In the genomic region with DNA sequence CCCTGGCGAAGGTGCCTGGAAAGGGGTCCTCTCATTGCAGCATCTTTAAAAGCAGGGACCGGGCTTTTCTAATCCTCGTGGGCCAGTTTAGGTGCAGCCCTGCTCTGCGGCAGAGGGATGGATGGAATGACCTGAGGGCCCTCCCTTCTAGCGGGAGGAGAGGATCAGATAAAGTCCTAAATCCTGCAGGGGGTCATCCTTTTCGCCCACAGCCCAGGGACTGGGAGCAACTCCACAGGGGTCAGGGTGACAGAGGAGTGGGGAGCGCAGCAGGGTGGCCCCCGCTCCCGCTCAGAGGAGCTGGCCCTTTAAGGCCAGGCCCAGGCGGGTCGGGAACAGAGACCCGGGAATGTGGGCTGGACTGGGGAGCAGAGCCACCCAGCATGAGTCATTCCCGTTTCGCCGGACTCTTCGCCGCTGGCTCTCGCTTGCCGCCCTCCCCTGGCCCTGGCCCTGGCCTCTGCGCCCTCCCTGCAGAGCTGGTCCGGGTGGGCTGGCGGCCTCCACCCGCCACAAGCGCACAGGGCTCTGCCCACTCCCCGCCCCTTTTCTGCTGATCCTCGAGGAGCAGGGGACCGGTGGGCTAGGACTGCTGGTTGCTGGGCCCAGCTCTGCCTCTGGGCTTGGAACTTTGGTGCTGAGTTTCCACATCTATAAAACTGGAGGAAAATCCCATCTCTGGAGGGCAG, we compare ENCODE assay signal across 8 cellular contexts.
DNase-seq lines count a peak whose midpoint lies in the region; ATAC-seq, FAIRE-seq and TF ChIP-seq lines count a peak whose summit lies in the region.

No MANE protein-coding gene starts in this region.

- peaks cover 0 to 7% (median 0%) of the 10 kb centered on the region in 11 donors for H3K9me3 Mint-ChIP-seq in naive thymus-derived CD4-positive, alpha-beta T cell

- H3K9me3 ChIP-seq in fibroblast of lung (ENCODE audit: control insufficient read depth, insufficient read depth, low read depth, low read length): no peaks in the 10 kb centered on the region
- H3K9me3 ChIP-seq in naive thymus-derived CD4-positive, alpha-beta T cell (ENCODE audit: control insufficient read depth in 2 of 3, low read length in 3 of 3): no peaks in the 10 kb centered on the region

- H3K4me1 ChIP-seq in fibroblast of lung (ENCODE audit: control insufficient read depth, extremely low read depth, insufficient read depth, low read length): peaks cover 16% of the 10 kb centered on the region
- peaks cover 20 to 43% of the 10 kb centered on the region in 2 donors for H3K4me1 ChIP-seq in naive thymus-derived CD4-positive, alpha-beta T cell (ENCODE audit: control insufficient read depth in 2 of 2, insufficient read depth in 2 of 2, low read length in 2 of 2)

- no peak for TF ChIP-seq CTCF in fibroblast of lung (conservative IDR thresholded peaks at IDR 0.05 in 1 of 2, IDR thresholded peaks at IDR 0.05 in 1 of 2; ENCODE audit: low read depth in 1 of 2, low read length in 2 of 2)

- peaks cover 29 to 56% (median 50%) of the 10 kb centered on the region in 7 donors for H3K4me1 Mint-ChIP-seq in naive thymus-derived CD4-positive, alpha-beta T cell

- no peaks in the 10 kb centered on the region for H3K36me3 ChIP-seq in fibroblast of lung (ENCODE audit: control insufficient read depth, insufficient read depth, low read length)
- H3K36me3 ChIP-seq in naive thymus-derived CD4-positive, alpha-beta T cell (ENCODE audit: control insufficient read depth in 2 of 3, insufficient read depth in 3 of 3, low read length in 3 of 3): no peaks in the 10 kb centered on the region

- peak; percentile 89 for ATAC-seq in SK-N-SH treated with all-trans-retinoic acid at 6 μM for 48 hours
- no peak for ATAC-seq in naive thymus-derived CD4-positive, alpha-beta T cell
- ATAC-seq in GM21529 (IDR thresholded peaks at IDR 0.05; ENCODE audit: unreplicated experiment): no peak

- intact Hi-C loops in naive thymus-derived CD4-positive, alpha-beta T cell (cut with micrococcal nuclease): loop anchor here in 1 of 2 donors (10.0 kb wide), 1 partner anchor 524 kb away; no protein-coding TSS in a partner anchor

- peak overlapping the region in 6 of 10 donors; percentile 84 to 92 (median 86) for H3K4me3 Mint-ChIP-seq in naive thymus-derived CD4-positive, alpha-beta T cell

- no peaks in the 10 kb centered on the region for H3K79me2 ChIP-seq in fibroblast of lung (ENCODE audit: control insufficient read depth, insufficient read depth, low read length)

- peak overlapping the region; percentile 82 for H3K4me2 ChIP-seq in fibroblast of lung (ENCODE audit: extremely low read depth, insufficient read depth, low read length)

- peak; percentile 95 for DNase-seq in H54 (ENCODE audit: insufficient read length, low spot score)
- peak; percentile 86 to 87 for DNase-seq in fibroblast of lung (ENCODE audit: low read depth in 2 of 2)
- no peak for DNase-seq in naive thymus-derived CD4-positive, alpha-beta T cell
- DNase-seq in NCI-H748 (lab: John Stamatoyannopoulos, UW; ENCODE audit: unreplicated experiment): no peak
- no peak for DNase-seq in globus pallidus (ENCODE audit: low spot score)
- no peak for DNase-seq in SHP77 (lab: John Stamatoyannopoulos, UW)

- no peaks in the 10 kb centered on the region for H4K20me1 ChIP-seq in fibroblast of lung (ENCODE audit: control insufficient read depth, extremely low read depth, insufficient read depth, low read length)

- no peaks in the 10 kb centered on the region for H3K27me3 ChIP-seq in fibroblast of lung (ENCODE audit: control insufficient read depth, insufficient read depth, low read length)
- no peaks in the 10 kb centered on the region for H3K27me3 ChIP-seq in naive thymus-derived CD4-positive, alpha-beta T cell (ENCODE audit: control insufficient read depth in 2 of 2, insufficient read depth in 2 of 2, low read length in 2 of 2)

- H3K9ac ChIP-seq in fibroblast of lung (ENCODE audit: insufficient read depth, low read length): peak overlapping the region; percentile 57

- H2AFZ ChIP-seq in fibroblast of lung (ENCODE audit: low read length): peak overlapping the region; percentile 89

- CTCF ChIA-PET in naive thymus-derived CD4-positive, alpha-beta T cell (lab: Charles Lee): interaction anchor here (0.6 to 2.7 kb wide), 9 partner anchors 12 to 512 kb away, joined by 3 to 40 read pairs (median 6); a partner anchor contains a TSS

- peak; percentile 54 for TF ChIP-seq POLR2A in H54 (IDR thresholded peaks at IDR 0.05; ENCODE audit: low read depth, low read length)

- peak overlapping the region in 1 of 9 donors; percentile 79 for H3K27ac Mint-ChIP-seq in naive thymus-derived CD4-positive, alpha-beta T cell

- H3K36me3 Mint-ChIP-seq in naive thymus-derived CD4-positive, alpha-beta T cell: peaks cover 0 to 17% (median 4%) of the 10 kb centered on the region in 5 donors

- H3K27me3 Mint-ChIP-seq in naive thymus-derived CD4-positive, alpha-beta T cell: no peaks in the 10 kb centered on the region

- H3K4me3 ChIP-seq in fibroblast of lung (replicated peaks in 1 of 4; ENCODE audit: control extremely low read depth in 1 of 4, insufficient read depth in 1 of 4, low read depth in 3 of 4, low read length in 4 of 4): peak overlapping the region; percentile 39 to 78 (median 70)
- H3K4me3 ChIP-seq in naive thymus-derived CD4-positive, alpha-beta T cell (ENCODE audit: low read length): peak overlapping the region; percentile 78

- POLR2A ChIA-PET in naive thymus-derived CD4-positive, alpha-beta T cell (lab: Charles Lee): interaction anchor here (1.2 to 2.5 kb wide), 3 partner anchors 181 to 379 kb away, joined by 3 to 14 read pairs (median 3); a partner anchor contains a TSS

- no peak for FAIRE-seq in H54 (lab: Jason Lieb, UNC)

- peak overlapping the region; percentile 67 for H3K27ac ChIP-seq in fibroblast of lung (ENCODE audit: insufficient read depth, low read length)
- H3K27ac ChIP-seq in naive thymus-derived CD4-positive, alpha-beta T cell (ENCODE audit: low read depth, low read length): peak overlapping the region; percentile 69

TF ChIP-seq in SK-N-SH treated with all-trans-retinoic acid at 6 μM for 48 hours, 23 proteins besides CTCF, POLR2A, EP300 and RAD21:
- TF ChIP-seq, protein P1, sequence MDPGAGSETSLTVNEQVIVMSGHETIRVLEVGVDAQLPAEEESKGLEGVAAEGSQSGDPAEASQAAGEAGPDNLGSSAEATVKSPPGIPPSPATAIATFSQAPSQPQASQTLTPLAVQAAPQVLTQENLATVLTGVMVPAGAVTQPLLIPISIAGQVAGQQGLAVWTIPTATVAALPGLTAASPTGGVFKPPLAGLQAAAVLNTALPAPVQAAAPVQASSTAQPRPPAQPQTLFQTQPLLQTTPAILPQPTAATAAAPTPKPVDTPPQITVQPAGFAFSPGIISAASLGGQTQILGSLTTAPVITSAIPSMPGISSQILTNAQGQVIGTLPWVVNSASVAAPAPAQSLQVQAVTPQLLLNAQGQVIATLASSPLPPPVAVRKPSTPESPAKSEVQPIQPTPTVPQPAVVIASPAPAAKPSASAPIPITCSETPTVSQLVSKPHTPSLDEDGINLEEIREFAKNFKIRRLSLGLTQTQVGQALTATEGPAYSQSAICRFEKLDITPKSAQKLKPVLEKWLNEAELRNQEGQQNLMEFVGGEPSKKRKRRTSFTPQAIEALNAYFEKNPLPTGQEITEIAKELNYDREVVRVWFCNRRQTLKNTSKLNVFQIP (CRISPR knock-in tag; IDR thresholded peaks at IDR 0.05; ENCODE audit: borderline replicate concordance, low read depth): no peak
- TF ChIP-seq ZNF70 (CRISPR knock-in tag; IDR thresholded peaks at IDR 0.05): no peak
- no peak for TF ChIP-seq ZC3H10 (CRISPR knock-in tag; IDR thresholded peaks at IDR 0.05)
- TF ChIP-seq, protein P2, sequence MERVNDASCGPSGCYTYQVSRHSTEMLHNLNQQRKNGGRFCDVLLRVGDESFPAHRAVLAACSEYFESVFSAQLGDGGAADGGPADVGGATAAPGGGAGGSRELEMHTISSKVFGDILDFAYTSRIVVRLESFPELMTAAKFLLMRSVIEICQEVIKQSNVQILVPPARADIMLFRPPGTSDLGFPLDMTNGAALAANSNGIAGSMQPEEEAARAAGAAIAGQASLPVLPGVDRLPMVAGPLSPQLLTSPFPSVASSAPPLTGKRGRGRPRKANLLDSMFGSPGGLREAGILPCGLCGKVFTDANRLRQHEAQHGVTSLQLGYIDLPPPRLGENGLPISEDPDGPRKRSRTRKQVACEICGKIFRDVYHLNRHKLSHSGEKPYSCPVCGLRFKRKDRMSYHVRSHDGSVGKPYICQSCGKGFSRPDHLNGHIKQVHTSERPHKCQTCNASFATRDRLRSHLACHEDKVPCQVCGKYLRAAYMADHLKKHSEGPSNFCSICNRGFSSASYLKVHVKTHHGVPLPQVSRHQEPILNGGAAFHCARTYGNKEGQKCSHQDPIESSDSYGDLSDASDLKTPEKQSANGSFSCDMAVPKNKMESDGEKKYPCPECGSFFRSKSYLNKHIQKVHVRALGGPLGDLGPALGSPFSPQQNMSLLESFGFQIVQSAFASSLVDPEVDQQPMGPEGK (CRISPR knock-in tag; IDR thresholded peaks at IDR 0.05; ENCODE audit: borderline replicate concordance): 0 out of 2 replicates have a peak, but pooled peaks have one; percentile 7

Comparison
In these comparisons a context has a peak if more than half of its experiments do, and no peak if none do; other contexts are left out.
1. DNase-seq: peak in H54 (single experiment) and fibroblast of lung (2 of 2); none in naive thymus-derived CD4-positive, alpha-beta T cell (0 of 9), NCI-H748 (single experiment), globus pallidus (single experiment) and SHP77 (0 of 2).